2 cellular contexts compared by ENCODE assay signal in genomic region chr10:117382831-117383230, GRCh38.
A peak's percentile ranks its signal among the peaks of the same experiment; 100 is the strongest.
TF ChIP-seq lines count a peak whose summit lies in the region.

No MANE protein-coding gene starts in this region.

TF ChIP-seq in H1, 55 proteins besides CTCF, POLR2A, EP300 and RAD21:
- TF ChIP-seq JUN (IDR thresholded peaks at IDR 0.05; ENCODE audit: low read depth, low read length), result no peak
- no peak for TF ChIP-seq SP4 (IDR thresholded peaks at IDR 0.05; ENCODE audit: low read length)
- TF ChIP-seq CREB1 (IDR thresholded peaks at IDR 0.05), result no peak
- TF ChIP-seq KDM1A (IDR thresholded peaks at IDR 0.05; ENCODE audit: borderline replicate concordance, low read length), result no peak
- no peak for TF ChIP-seq SAP30 (IDR thresholded peaks at IDR 0.05; ENCODE audit: insufficient read depth, insufficient replicate concordance, low read length)
- no peak for TF ChIP-seq JUND (IDR thresholded peaks at IDR 0.05; ENCODE audit: low read length)
- no peak for TF ChIP-seq SIN3A (conservative IDR thresholded peaks at IDR 0.05 in 1 of 2, IDR thresholded peaks at IDR 0.05 in 1 of 2; ENCODE audit: low read depth in 1 of 2, low read length in 2 of 2)
- no peak for TF ChIP-seq E2F6 (IDR thresholded peaks at IDR 0.05)
- no peak for TF ChIP-seq TBP (IDR thresholded peaks at IDR 0.05; ENCODE audit: low read depth, low read length)
- no peak for TF ChIP-seq SIRT6 (IDR thresholded peaks at IDR 0.05; ENCODE audit: low read length)
- no peak for TF ChIP-seq GABPA (IDR thresholded peaks at IDR 0.05; ENCODE audit: borderline replicate concordance, insufficient read depth, low read length)
- TF ChIP-seq RNF2 (IDR thresholded peaks at IDR 0.05; ENCODE audit: borderline replicate concordance, low read depth, low read length, missing control alignments, poor library complexity, severe bottlenecking), result no peak
- TF ChIP-seq USF2 (IDR thresholded peaks at IDR 0.05; ENCODE audit: low read length), result no peak
- TF ChIP-seq CTBP2 (IDR thresholded peaks at IDR 0.05; ENCODE audit: borderline replicate concordance, insufficient read depth, insufficient read length, low read length), result no peak
- no peak for TF ChIP-seq RFX5 (IDR thresholded peaks at IDR 0.05; ENCODE audit: borderline replicate concordance, low read depth, low read length)
- no peak for TF ChIP-seq RXRA (IDR thresholded peaks at IDR 0.05; ENCODE audit: insufficient read depth, low read depth, low read length)

TF ChIP-seq in HepG2, 621 proteins besides CTCF, POLR2A, EP300 and RAD21:
- TF ChIP-seq MAFK (conservative IDR thresholded peaks at IDR 0.05 in 1 of 2, IDR thresholded peaks at IDR 0.05 in 1 of 2; ENCODE audit: low read length in 2 of 2) (peak; percentile 10 to 24; a peak in 1 of 4 replicates), HNF4A (CRISPR knock-in tag; IDR thresholded peaks at IDR 0.05) (peak; percentile 44; the same call in 1 of the 2 replicates), GABPB1 (CRISPR knock-in tag; IDR thresholded peaks at IDR 0.05) (no peak), IRX3 (CRISPR knock-in tag; IDR thresholded peaks at IDR 0.05; ENCODE audit: borderline replicate concordance, low read depth) (no peak), HNF4G (IDR thresholded peaks at IDR 0.05; ENCODE audit: borderline replicate concordance, low read depth, low read length) (peak; percentile 8; the same call in 1 of the 2 replicates), HNF4G (CRISPR knock-in tag; IDR thresholded peaks at IDR 0.05; ENCODE audit: borderline replicate concordance, low read depth) (no peak), ZBTB39 (CRISPR knock-in tag; IDR thresholded peaks at IDR 0.05) (no peak), ZBTB3 (CRISPR knock-in tag; IDR thresholded peaks at IDR 0.05; ENCODE audit: borderline replicate concordance, low read depth) (no peak), MTERF4 (CRISPR knock-in tag; IDR thresholded peaks at IDR 0.05) (no peak), HDAC6 (IDR thresholded peaks at IDR 0.05; ENCODE audit: low read depth, low read length) (no peak), MYNN (CRISPR knock-in tag; IDR thresholded peaks at IDR 0.05; ENCODE audit: low read depth) (no peak), SMAD9 (CRISPR knock-in tag; IDR thresholded peaks at IDR 0.05) (no peak), ZNF781 (CRISPR knock-in tag; IDR thresholded peaks at IDR 0.05; ENCODE audit: borderline replicate concordance, not compliant biosample characterization) (no peak), TRIM24 (CRISPR knock-in tag; IDR thresholded peaks at IDR 0.05) (no peak), ZNF292 (CRISPR knock-in tag; IDR thresholded peaks at IDR 0.05; ENCODE audit: borderline replicate concordance, low read depth) (no peak), ZNF326 (CRISPR knock-in tag; IDR thresholded peaks at IDR 0.05; ENCODE audit: borderline replicate concordance) (no peak), SKI (IDR thresholded peaks at IDR 0.05; ENCODE audit: partially characterized antibody) (peak; percentile 38), CEBPG (CRISPR knock-in tag; IDR thresholded peaks at IDR 0.05) (no peak), MXD4 (CRISPR knock-in tag; IDR thresholded peaks at IDR 0.05) (no peak), SNAI1 (CRISPR knock-in tag; IDR thresholded peaks at IDR 0.05; ENCODE audit: borderline replicate concordance) (no peak), ZNF143 (CRISPR knock-in tag; IDR thresholded peaks at IDR 0.05) (no peak), NFE2 (CRISPR knock-in tag; IDR thresholded peaks at IDR 0.05) (no peak), PAXIP1 (CRISPR knock-in tag; conservative IDR thresholded peaks at IDR 0.05) (0 out of 2 replicates have a peak, but pooled peaks have one; percentile 16), ZNF550 (CRISPR knock-in tag; IDR thresholded peaks at IDR 0.05; ENCODE audit: borderline replicate concordance) (no peak), NAIF1 (CRISPR knock-in tag; IDR thresholded peaks at IDR 0.05; ENCODE audit: borderline replicate concordance) (no peak), SRY (CRISPR knock-in tag; IDR thresholded peaks at IDR 0.05) (no peak), ZMYM4 (CRISPR knock-in tag; IDR thresholded peaks at IDR 0.05) (peak; percentile 40; the same call in 1 of the 2 replicates), RARA (CRISPR knock-in tag; IDR thresholded peaks at IDR 0.05) (0 out of 2 replicates have a peak, but pooled peaks have one; percentile 31), ZNF383 (CRISPR knock-in tag; IDR thresholded peaks at IDR 0.05; ENCODE audit: borderline replicate concordance) (no peak), ZNF691 (CRISPR knock-in tag; IDR thresholded peaks at IDR 0.05; ENCODE audit: borderline replicate concordance, low read depth) (no peak), GATAD2A (CRISPR knock-in tag; IDR thresholded peaks at IDR 0.05) (0 out of 2 replicates have a peak, but pooled peaks have one; percentile 12), FOXO1 (CRISPR knock-in tag; IDR thresholded peaks at IDR 0.05) (no peak), CREB3 (CRISPR knock-in tag; IDR thresholded peaks at IDR 0.05) (no peak), RNF219 (CRISPR knock-in tag; IDR thresholded peaks at IDR 0.05) (no peak), ZNF136 (CRISPR knock-in tag; IDR thresholded peaks at IDR 0.05; ENCODE audit: low read depth) (no peak), ZSCAN30 (CRISPR knock-in tag; IDR thresholded peaks at IDR 0.05) (no peak)
TF ChIP-seq in HepG2: peak in this region for 8.
